Comparison of ENCODE assay signal across 14 cellular contexts in the genomic region with DNA sequence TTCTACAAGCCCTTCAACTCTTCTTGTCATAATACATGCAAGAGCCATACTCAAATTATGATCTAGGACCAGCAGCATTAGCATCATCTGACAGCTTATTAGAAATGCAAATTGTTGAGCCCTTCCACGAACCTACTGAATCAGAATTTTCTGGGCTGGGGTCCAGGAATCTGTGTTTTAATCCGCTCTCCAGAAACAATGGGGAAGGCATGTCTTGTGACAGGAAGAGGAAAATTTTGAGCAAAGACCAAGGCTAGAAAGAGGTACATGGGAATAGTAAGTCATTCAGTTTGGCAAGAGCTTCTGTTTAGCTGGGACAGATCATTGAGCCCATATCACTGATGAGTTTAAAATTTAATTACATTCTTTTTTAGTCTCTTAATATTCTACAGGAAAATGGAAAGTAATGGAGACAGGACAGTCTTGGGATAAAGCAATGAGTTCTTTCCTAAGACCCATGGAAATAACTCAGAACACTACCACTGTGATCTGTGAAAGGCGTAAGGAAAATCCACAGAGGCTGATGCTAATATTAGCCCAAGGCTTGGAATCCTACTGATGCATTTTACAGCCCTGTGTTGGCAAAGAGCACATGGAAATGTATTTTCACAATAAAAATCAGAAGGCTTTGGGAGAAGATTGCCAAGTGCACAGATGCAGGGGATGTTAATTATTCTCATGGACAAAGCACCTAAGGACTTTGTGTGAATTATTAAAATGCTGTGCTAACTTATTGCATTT.
"Had no signal": no experiment of that assay in that cellular context is flagged by ENCODE, and none has a peak within 500 bp of the region (broad histone marks: within the 10 kb centered on the region; RNA-seq: fewer than 3 reads in every experiment).

No MANE protein-coding gene starts in this region.

- H3K36me3 ChIP-seq: breast epithelium, esophagus squamous epithelium, gastroesophageal sphincter, left lung, pancreas, tibial artery, vagina had no signal

- H3K9me3 ChIP-seq: breast epithelium, esophagus squamous epithelium, gastroesophageal sphincter, left lung, pancreas, tibial artery, vagina had no signal

- ATAC-seq: gastroesophageal sphincter, left lung, pancreas had no signal

- DNase-seq: activated CD4-positive, alpha-beta T cell treated with anti-CD3 and anti-CD28 coated beads, Interleukin-2, amount 10 ng/mL, durations not matched to agents 7 days and 5 days; activated CD4-positive, CD25-positive, alpha-beta regulatory T cell; activated CD8-positive, alpha-beta memory T cell treated with anti-CD3 and anti-CD28 coated beads for 24 hours; activated naive CD4-positive, alpha-beta T cell treated with anti-CD3 and anti-CD28 coated beads, Interleukin-2, amount 50 U/mL, for 16 hours; esophagus squamous epithelium; left lung; nephron progenitor cell; pancreas; retina; tibial artery had no signal

- H3K27me3 ChIP-seq: breast epithelium, esophagus squamous epithelium, gastroesophageal sphincter, left lung, pancreas, tibial artery, vagina had no signal

- H3K4me1 ChIP-seq: breast epithelium, esophagus squamous epithelium, gastroesophageal sphincter, left lung, pancreas, vagina had no signal

- H3K4me3 ChIP-seq: breast epithelium, esophagus squamous epithelium, gastroesophageal sphincter, left lung, pancreas, skin epidermis, tibial artery, vagina had no signal

- H3K27ac ChIP-seq: breast epithelium, esophagus squamous epithelium, gastroesophageal sphincter, left lung, pancreas, skin epidermis, tibial artery, vagina had no signal
